ENCODE assay signal across 17 cellular contexts in genomic region chr7:139038691-139039090, GRCh38. TPM values are rescaled to one million over a fixed set of nuclear protein-coding genes. Genes with fewer than 3 reads are reported as not detected.
DNase-seq lines count a peak whose midpoint lies in the region; ATAC-seq and TF ChIP-seq lines count a peak whose summit lies in the region.
"Had no signal": no experiment of that assay in that cellular context is flagged by ENCODE, and none has a peak within 500 bp of the region (broad histone marks: within the 10 kb centered on the region; RNA-seq: fewer than 3 reads in every experiment).

No MANE protein-coding gene starts in this region.

- H3K27me3 Mint-ChIP-seq in activated CD4-positive, alpha-beta T cell treated with anti-CD3 and anti-CD28 coated beads, Interleukin-2, amount 10 ng/mL, durations not matched to agents 7 days and 5 days = peaks cover 4% of the 10 kb centered on the region
- H3K27me3 Mint-ChIP-seq in activated naive CD4-positive, alpha-beta T cell treated with anti-CD3 and anti-CD28 coated beads, Interleukin-2, amount 50 U/mL, for 24 hours = no peaks in the 10 kb centered on the region
- H3K27me3 Mint-ChIP-seq in activated naive CD4-positive, alpha-beta T cell treated with anti-CD3 and anti-CD28 coated beads, Interleukin-2, amount 10 ng/mL, durations not matched to agents 7 days and 5 days = peaks cover 27% of the 10 kb centered on the region
- H3K27me3 Mint-ChIP-seq in T-helper 17 cell (no peaks in the 10 kb centered on the region), nephron progenitor cell (ENCODE audit: low read depth, poor library complexity) (peaks cover 13% of the 10 kb centered on the region)

- CTCF ChIA-PET in activated CD4-positive, alpha-beta T cell treated with anti-CD3 and anti-CD28 coated beads, Interleukin-2, amount 10 ng/mL, durations not matched to agents 7 days and 5 days (lab: Charles Lee) = interaction anchor here (18.4 kb wide), 1 partner anchor 29 kb away, joined by 225 read pairs; no protein-coding TSS in a partner anchor
- CTCF ChIA-PET in activated naive CD4-positive, alpha-beta T cell treated with anti-CD3 and anti-CD28 coated beads, Interleukin-2, amount 10 ng/mL, durations not matched to agents 7 days and 5 days (lab: Charles Lee) = no interaction called here

- no peaks in the 10 kb centered on the region for H3K9me3 ChIP-seq in T-helper 17 cell (ENCODE audit: control insufficient read depth, low read length, poor library complexity, severe bottlenecking)
- H3K9me3 ChIP-seq: BLaER1 treated with 17β-estradiol and CSF1 and Interleukin-3, amounts not matched to agents 10 nM and 100 nM had no signal

- ATAC-seq in T-helper 17 cell (no peak), HG02571 (IDR thresholded peaks at IDR 0.05; ENCODE audit: unreplicated experiment) (no peak), HG02642 (IDR thresholded peaks at IDR 0.05; ENCODE audit: poor library complexity, unreplicated experiment) (no peak)
- ATAC-seq: GM23338 had no signal

- DNase-seq in activated CD4-positive, alpha-beta T cell treated with anti-CD3 and anti-CD28 coated beads, Interleukin-2, amount 10 ng/mL, durations not matched to agents 7 days and 5 days = no peak
- DNase-seq in activated CD4-positive, alpha-beta T cell treated with anti-CD3 and anti-CD28 coated beads, Interleukin-2, amount 50 U/mL, for 1 hour = no peak
- DNase-seq in activated naive CD4-positive, alpha-beta T cell treated with anti-CD3 and anti-CD28 coated beads, Interleukin-2, amount 10 ng/mL, durations not matched to agents 7 days and 5 days = no peak
- no peak for DNase-seq in T-helper 17 cell
- no peak for DNase-seq in nephron progenitor cell
- DNase-seq: 8988T; CD8-positive, alpha-beta memory T cell; DMS 273 treated with DMSO at 0.1 percent for 48 hours; DND-41; EL; HCEC 1CT; HFFc6 had no signal

- peak overlapping the region; percentile 26 for H3K27ac Mint-ChIP-seq in activated CD4-positive, alpha-beta T cell treated with anti-CD3 and anti-CD28 coated beads, Interleukin-2, amount 10 ng/mL, durations not matched to agents 7 days and 5 days
- no peak overlapping the region for H3K27ac Mint-ChIP-seq in activated naive CD4-positive, alpha-beta T cell treated with anti-CD3 and anti-CD28 coated beads, Interleukin-2, amount 50 U/mL, for 24 hours
- H3K27ac Mint-ChIP-seq in activated naive CD4-positive, alpha-beta T cell treated with anti-CD3 and anti-CD28 coated beads, Interleukin-2, amount 10 ng/mL, durations not matched to agents 7 days and 5 days = no peak overlapping the region
- H3K27ac Mint-ChIP-seq in T-helper 17 cell (peak overlapping the region; percentile 49), nephron progenitor cell (peak overlapping the region; percentile 7)
- H3K27ac Mint-ChIP-seq: GM23338, HFFc6 had no signal

- H3K4me1 Mint-ChIP-seq in activated CD4-positive, alpha-beta T cell treated with anti-CD3 and anti-CD28 coated beads, Interleukin-2, amount 10 ng/mL, durations not matched to agents 7 days and 5 days = peaks cover 54% of the 10 kb centered on the region
- H3K4me1 Mint-ChIP-seq in activated naive CD4-positive, alpha-beta T cell treated with anti-CD3 and anti-CD28 coated beads, Interleukin-2, amount 50 U/mL, for 24 hours = peaks cover 23% of the 10 kb centered on the region
- peaks cover 52% of the 10 kb centered on the region for H3K4me1 Mint-ChIP-seq in activated naive CD4-positive, alpha-beta T cell treated with anti-CD3 and anti-CD28 coated beads, Interleukin-2, amount 10 ng/mL, durations not matched to agents 7 days and 5 days
- H3K4me1 Mint-ChIP-seq in T-helper 17 cell (peaks cover 35% of the 10 kb centered on the region), nephron progenitor cell (peaks cover 16% of the 10 kb centered on the region)

- no peak for TF ChIP-seq CTCF in nephron progenitor cell (IDR thresholded peaks at IDR 0.05)

- no peak overlapping the region for H3K4me3 Mint-ChIP-seq in activated CD4-positive, alpha-beta T cell treated with anti-CD3 and anti-CD28 coated beads, Interleukin-2, amount 10 ng/mL, durations not matched to agents 7 days and 5 days
- H3K4me3 Mint-ChIP-seq in activated naive CD4-positive, alpha-beta T cell treated with anti-CD3 and anti-CD28 coated beads, Interleukin-2, amount 50 U/mL, for 24 hours = peak overlapping the region; percentile 1
- H3K4me3 Mint-ChIP-seq in activated naive CD4-positive, alpha-beta T cell treated with anti-CD3 and anti-CD28 coated beads, Interleukin-2, amount 10 ng/mL, durations not matched to agents 7 days and 5 days = no peak overlapping the region
- H3K4me3 Mint-ChIP-seq in T-helper 17 cell (no peak overlapping the region), nephron progenitor cell (no peak overlapping the region)
- H3K4me3 Mint-ChIP-seq: GM23338, HFFc6 had no signal

- H3K9me3 Mint-ChIP-seq in activated CD4-positive, alpha-beta T cell treated with anti-CD3 and anti-CD28 coated beads, Interleukin-2, amount 10 ng/mL, durations not matched to agents 7 days and 5 days = no peaks in the 10 kb centered on the region
- H3K9me3 Mint-ChIP-seq in activated naive CD4-positive, alpha-beta T cell treated with anti-CD3 and anti-CD28 coated beads, Interleukin-2, amount 50 U/mL, for 24 hours = no peaks in the 10 kb centered on the region
- no peaks in the 10 kb centered on the region for H3K9me3 Mint-ChIP-seq in activated naive CD4-positive, alpha-beta T cell treated with anti-CD3 and anti-CD28 coated beads, Interleukin-2, amount 10 ng/mL, durations not matched to agents 7 days and 5 days
- H3K9me3 Mint-ChIP-seq in nephron progenitor cell = no peaks in the 10 kb centered on the region
- H3K9me3 Mint-ChIP-seq: CD8-positive, alpha-beta memory T cell; GM23338; HFFc6 had no signal

- peaks cover 23% of the 10 kb centered on the region for H3K36me3 Mint-ChIP-seq in activated CD4-positive, alpha-beta T cell treated with anti-CD3 and anti-CD28 coated beads, Interleukin-2, amount 10 ng/mL, durations not matched to agents 7 days and 5 days (ENCODE audit: low read depth)
- peaks cover 5% of the 10 kb centered on the region for H3K36me3 Mint-ChIP-seq in activated naive CD4-positive, alpha-beta T cell treated with anti-CD3 and anti-CD28 coated beads, Interleukin-2, amount 50 U/mL, for 24 hours
- H3K36me3 Mint-ChIP-seq in activated naive CD4-positive, alpha-beta T cell treated with anti-CD3 and anti-CD28 coated beads, Interleukin-2, amount 10 ng/mL, durations not matched to agents 7 days and 5 days = peaks cover 19% of the 10 kb centered on the region
- H3K36me3 Mint-ChIP-seq in T-helper 17 cell (ENCODE audit: low read depth) (peaks cover 2% of the 10 kb centered on the region), nephron progenitor cell (ENCODE audit: low read depth) (no peaks in the 10 kb centered on the region)

- POLR2A ChIA-PET in activated CD4-positive, alpha-beta T cell treated with anti-CD3 and anti-CD28 coated beads, Interleukin-2, amount 10 ng/mL, durations not matched to agents 7 days and 5 days (lab: Charles Lee) = no interaction called here

RNA-seq across cellular contexts. Expression of gene ZC3HAV1L, which starts 2.8 kb away (rescaled TPM):
- total RNA-seq in activated CD4-positive, alpha-beta T cell treated with anti-CD3 and anti-CD28 coated beads, Interleukin-2, amount 10 ng/mL, durations not matched to agents 7 days and 5 days = 10 to 100 TPM; 14.9 to 16.5 TPM
- 1 to 10 TPM; 2.2 to 6.9 TPM for total RNA-seq in T-helper 17 cell

RNA-seq across cellular contexts. Expression of gene KIAA1549, which starts 57.5 kb away (rescaled TPM):
- total RNA-seq in activated CD4-positive, alpha-beta T cell treated with anti-CD3 and anti-CD28 coated beads, Interleukin-2, amount 10 ng/mL, durations not matched to agents 7 days and 5 days = under 1 TPM; 0.12 TPM
- total RNA-seq in T-helper 17 cell = under 1 TPM in 1 of 2 donors, not detected in 1; 0.21 TPM

Comparison
In these comparisons a context has a peak if more than half of its experiments do, and no peak if none do; other contexts are left out.
1. H3K27ac Mint-ChIP-seq: peak in activated CD4-positive, alpha-beta T cell treated with anti-CD3 and anti-CD28 coated beads, Interleukin-2, amount 10 ng/mL, durations not matched to agents 7 days and 5 days (single experiment), T-helper 17 cell (single experiment) and nephron progenitor cell (single experiment); none in activated naive CD4-positive, alpha-beta T cell treated with anti-CD3 and anti-CD28 coated beads, Interleukin-2, amount 50 U/mL, for 24 hours (single experiment) and activated naive CD4-positive, alpha-beta T cell treated with anti-CD3 and anti-CD28 coated beads, Interleukin-2, amount 10 ng/mL, durations not matched to agents 7 days and 5 days (single experiment).